ENCODE assay signal across 23 cellular contexts in the genomic region with DNA sequence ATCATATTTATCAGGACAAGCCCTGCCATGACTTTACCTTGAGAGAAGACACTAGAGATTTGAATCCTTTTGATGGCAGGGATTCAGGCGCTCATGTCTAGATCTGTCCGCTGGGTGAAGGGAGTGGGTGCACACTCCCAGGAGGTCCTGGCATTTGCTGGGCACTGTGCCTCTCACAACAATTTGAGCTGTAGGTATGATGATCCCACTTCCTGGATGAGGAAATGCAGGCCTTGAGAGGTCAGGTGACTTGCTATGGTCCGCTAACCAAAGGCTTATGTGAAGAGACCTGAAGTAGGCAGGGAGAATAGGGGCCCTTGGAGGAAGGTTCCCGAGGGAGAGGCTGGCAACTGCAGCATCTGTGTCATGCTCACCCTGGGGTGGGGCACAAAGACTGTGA.
A peak's percentile ranks its signal among the peaks of the same experiment; 100 is the strongest.
DNase-seq lines count a peak whose midpoint lies in the region; ATAC-seq and TF ChIP-seq lines count a peak whose summit lies in the region.
"Had no signal": no experiment of that assay in that cellular context is flagged by ENCODE, and none has a peak within 500 bp of the region (broad histone marks: within the 10 kb centered on the region; RNA-seq: fewer than 3 reads in every experiment).

No MANE protein-coding gene starts in this region.

- peak; percentile 45 for DNase-seq in Caki2 (ENCODE audit: low read depth)
- DNase-seq in HK-2 (ENCODE audit: unreplicated experiment): peak; percentile 3
- peak; percentile 28 for DNase-seq in WERI-Rb-1
- no peak for DNase-seq in lower lobe of right lung
- no peak for DNase-seq in kidney glomerular epithelial cell (lab: John Stamatoyannopoulos, UW)
- no peak for DNase-seq in RKO (ENCODE audit: low spot score)
- DNase-seq in dedifferentiated amniotic fluid mesenchymal stem cell (ENCODE audit: extremely low spot score): no peak
- DNase-seq: ACHN; activated CD4-positive, alpha-beta T cell treated with anti-CD3 and anti-CD28 coated beads, Interleukin-2, amount 50 U/mL, for 4 hours; activated CD4-positive, CD25-positive, alpha-beta regulatory T cell; COR-L47; dermis blood vessel endothelial cell; glutamatergic neuron; kidney; midbrain; natural killer cell; NCI-H2081; NCI-H526; substantia nigra; T-helper 9 cell had no signal

- H3K27ac ChIP-seq in WERI-Rb-1 (peak overlapping the region; percentile 83), lower lobe of right lung (no peak overlapping the region)
- H3K27ac ChIP-seq: HL-60 had no signal

- H3K27me3 ChIP-seq in WERI-Rb-1 (ENCODE audit: insufficient read depth, low read depth, severe bottlenecking) (no peaks in the 10 kb centered on the region), lower lobe of right lung (ENCODE audit: low read depth) (no peaks in the 10 kb centered on the region)

- H3K36me3 ChIP-seq in WERI-Rb-1 (no peaks in the 10 kb centered on the region), lower lobe of right lung (no peaks in the 10 kb centered on the region)

- TF ChIP-seq CTCF in WERI-Rb-1 (IDR thresholded peaks at IDR 0.05; ENCODE audit: low read depth, low read length) (no peak), lower lobe of right lung (IDR thresholded peaks at IDR 0.05) (no peak)

- in situ Hi-C loops in Caki2 (cut with HindIII; ENCODE audit: low pct_unique_long_range_greater_than_20kb, low sequenced_read_pairs): no loop called here

- no peaks in the 10 kb centered on the region for H3K4me1 ChIP-seq in lower lobe of right lung

- H3K4me3 ChIP-seq in WERI-Rb-1 (ENCODE audit: low read depth, low read length) (no peak overlapping the region), lower lobe of right lung (no peak overlapping the region)
- H3K4me3 ChIP-seq: smooth muscle cell had no signal

- ATAC-seq in lower lobe of right lung: peak; percentile 20 to 35
- ATAC-seq: HCT116, natural killer cell had no signal

- intact Hi-C loops in lower lobe of right lung (cut with DNase I): no loop called here

- H3K9me3 ChIP-seq in WERI-Rb-1 (ENCODE audit: severe bottlenecking) (peaks cover 12% of the 10 kb centered on the region), lower lobe of right lung (no peaks in the 10 kb centered on the region)

Comparison
In these comparisons a context has a peak if more than half of its experiments do, and no peak if none do; other contexts are left out.
1. DNase-seq: peak in Caki2 (single experiment), HK-2 (single experiment) and WERI-Rb-1 (single experiment); none in lower lobe of right lung (single experiment), kidney glomerular epithelial cell (single experiment), RKO (single experiment) and dedifferentiated amniotic fluid mesenchymal stem cell (single experiment).